In the genomic region with DNA sequence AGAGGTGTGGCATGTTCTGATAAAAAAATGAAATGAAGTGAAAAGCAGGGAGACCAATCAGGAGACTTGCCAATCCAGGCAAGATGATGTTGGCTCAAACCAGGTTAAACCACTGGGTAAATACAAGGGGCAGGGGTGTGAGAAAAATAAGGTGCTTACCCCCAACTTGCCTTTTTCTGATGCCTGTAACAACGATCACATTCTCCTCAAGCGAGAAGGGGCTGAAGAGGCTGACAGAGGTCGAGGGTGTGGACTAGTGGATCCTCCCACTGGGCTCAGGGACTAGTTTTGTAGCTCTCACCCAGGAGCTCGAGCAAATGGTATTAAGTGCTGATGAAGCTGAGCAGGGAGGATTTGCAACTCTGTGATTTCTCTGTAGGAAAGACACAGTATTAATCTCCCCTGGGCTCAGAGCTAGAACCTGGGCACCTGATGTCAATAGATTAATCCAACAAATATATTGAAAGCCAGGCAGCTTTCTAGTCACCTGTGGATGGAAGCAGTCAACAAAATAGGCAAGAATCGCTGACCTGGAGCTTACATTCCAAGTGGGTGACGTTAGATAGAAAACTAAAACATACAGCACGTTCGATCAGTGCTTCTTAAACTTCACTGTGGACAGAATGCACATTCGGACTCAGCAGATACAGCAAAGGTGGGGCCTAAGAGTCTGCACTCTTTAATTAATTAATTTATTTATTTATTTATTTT, we compare ENCODE assay signal across 1 cellular context.
TF ChIP-seq lines count a peak whose summit lies in the region.

No MANE protein-coding gene starts in this region.

TF ChIP-seq in liver, 16 proteins besides CTCF, POLR2A, EP300 and RAD21 (continued from another document):
- TF ChIP-seq, protein P1, sequence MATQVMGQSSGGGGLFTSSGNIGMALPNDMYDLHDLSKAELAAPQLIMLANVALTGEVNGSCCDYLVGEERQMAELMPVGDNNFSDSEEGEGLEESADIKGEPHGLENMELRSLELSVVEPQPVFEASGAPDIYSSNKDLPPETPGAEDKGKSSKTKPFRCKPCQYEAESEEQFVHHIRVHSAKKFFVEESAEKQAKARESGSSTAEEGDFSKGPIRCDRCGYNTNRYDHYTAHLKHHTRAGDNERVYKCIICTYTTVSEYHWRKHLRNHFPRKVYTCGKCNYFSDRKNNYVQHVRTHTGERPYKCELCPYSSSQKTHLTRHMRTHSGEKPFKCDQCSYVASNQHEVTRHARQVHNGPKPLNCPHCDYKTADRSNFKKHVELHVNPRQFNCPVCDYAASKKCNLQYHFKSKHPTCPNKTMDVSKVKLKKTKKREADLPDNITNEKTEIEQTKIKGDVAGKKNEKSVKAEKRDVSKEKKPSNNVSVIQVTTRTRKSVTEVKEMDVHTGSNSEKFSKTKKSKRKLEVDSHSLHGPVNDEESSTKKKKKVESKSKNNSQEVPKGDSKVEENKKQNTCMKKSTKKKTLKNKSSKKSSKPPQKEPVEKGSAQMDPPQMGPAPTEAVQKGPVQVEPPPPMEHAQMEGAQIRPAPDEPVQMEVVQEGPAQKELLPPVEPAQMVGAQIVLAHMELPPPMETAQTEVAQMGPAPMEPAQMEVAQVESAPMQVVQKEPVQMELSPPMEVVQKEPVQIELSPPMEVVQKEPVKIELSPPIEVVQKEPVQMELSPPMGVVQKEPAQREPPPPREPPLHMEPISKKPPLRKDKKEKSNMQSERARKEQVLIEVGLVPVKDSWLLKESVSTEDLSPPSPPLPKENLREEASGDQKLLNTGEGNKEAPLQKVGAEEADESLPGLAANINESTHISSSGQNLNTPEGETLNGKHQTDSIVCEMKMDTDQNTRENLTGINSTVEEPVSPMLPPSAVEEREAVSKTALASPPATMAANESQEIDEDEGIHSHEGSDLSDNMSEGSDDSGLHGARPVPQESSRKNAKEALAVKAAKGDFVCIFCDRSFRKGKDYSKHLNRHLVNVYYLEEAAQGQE (IDR thresholded peaks at IDR 0.05) = no peak
- TF ChIP-seq SP1 (IDR thresholded peaks at IDR 0.05) = no peak
- no peak for TF ChIP-seq NR2F2 (IDR thresholded peaks at IDR 0.05)
- TF ChIP-seq JUND (IDR thresholded peaks at IDR 0.05) = no peak
- TF ChIP-seq HNF4A (conservative IDR thresholded peaks at IDR 0.05) = no peak
TF ChIP-seq in liver: peak in this region for 0.
